27 cellular contexts compared by ENCODE assay signal in genomic region chr1:1340791-1341548, GRCh38. TPM values are rescaled to one million over a fixed set of nuclear protein-coding genes. Genes with fewer than 3 reads are reported as not detected.
DNase-seq lines count a peak whose midpoint lies in the region; ATAC-seq, FAIRE-seq and TF ChIP-seq lines count a peak whose summit lies in the region.
"Had no signal": no experiment of that assay in that cellular context is flagged by ENCODE, and none has a peak within 500 bp of the region (broad histone marks: within the 10 kb centered on the region; RNA-seq: fewer than 3 reads in every experiment).

No MANE protein-coding gene starts in this region.

- no peaks in the 10 kb centered on the region for H3K27me3 Mint-ChIP-seq in activated naive CD4-positive, alpha-beta T cell treated with anti-CD3 and anti-CD28 coated beads, Interleukin-2, amount 10 ng/mL, durations not matched to agents 7 days and 5 days
- no peaks in the 10 kb centered on the region for H3K27me3 Mint-ChIP-seq in nephron progenitor cell (ENCODE audit: low read depth, poor library complexity)
- H3K27me3 Mint-ChIP-seq: CD8-positive, alpha-beta memory T cell; IgD-negative memory B cell had no signal

- WGBS in K562 (ENCODE audit: insufficient coverage, low coverage, missing lambda C conversion rate), result 96% methylated on average over 36 of the region's 36 CpGs
- WGBS in heart left ventricle, 4 donors, result 92 to 93% (median 92%) methylated on average over 36 of the region's 36 CpGs

- no peak for FAIRE-seq in K562 (lab: Jason Lieb, UNC)
- FAIRE-seq: GM18507 had no signal

- TF ChIP-seq CTCF in K562 (IDR thresholded peaks at IDR 0.05 in 2 of 3, conservative IDR thresholded peaks at IDR 0.05 in 1 of 3; ENCODE audit: insufficient read depth in 2 of 3, low read depth in 1 of 3, low read length in 3 of 3) (no peak), nephron progenitor cell (IDR thresholded peaks at IDR 0.05) (no peak), GM20000 (IDR thresholded peaks at IDR 0.05; ENCODE audit: extremely low read depth, missing control alignments) (no peak), heart left ventricle (IDR thresholded peaks at IDR 0.05) (no peak)

- intact Hi-C loops in K562 (cut with micrococcal nuclease), result no loop called here
- intact Hi-C loops in heart left ventricle (cut with DNase I), result no loop called here

- H3K4me3 ChIP-seq in K562, result no peak overlapping the region
- H3K4me3 ChIP-seq in heart left ventricle, result no peak overlapping the region
- H3K4me3 ChIP-seq: GM23248 had no signal

- H3K4me3 Mint-ChIP-seq in activated naive CD4-positive, alpha-beta T cell treated with anti-CD3 and anti-CD28 coated beads, Interleukin-2, amount 10 ng/mL, durations not matched to agents 7 days and 5 days, result no peak overlapping the region
- no peak overlapping the region for H3K4me3 Mint-ChIP-seq in nephron progenitor cell
- H3K4me3 Mint-ChIP-seq: CD14-positive monocyte; CD8-positive, alpha-beta memory T cell had no signal

- in situ Hi-C loops in K562 (cut with MboI), result no loop called here

- ATAC-seq in K562 (no peak), heart left ventricle (no peak)

- H3K27me3 ChIP-seq in K562 (ENCODE audit: control insufficient read depth in 2 of 2, insufficient read depth in 2 of 2, low read length in 2 of 2) (no peaks in the 10 kb centered on the region), heart left ventricle (no peaks in the 10 kb centered on the region)
- H3K27me3 ChIP-seq: BE2C had no signal

- H3K27ac Mint-ChIP-seq in activated naive CD4-positive, alpha-beta T cell treated with anti-CD3 and anti-CD28 coated beads, Interleukin-2, amount 10 ng/mL, durations not matched to agents 7 days and 5 days, result peak overlapping the region; percentile 12
- H3K27ac Mint-ChIP-seq in nephron progenitor cell, result peak overlapping the region; percentile 59

- DNase-seq in activated naive CD4-positive, alpha-beta T cell treated with anti-CD3 and anti-CD28 coated beads, Interleukin-2, amount 10 ng/mL, durations not matched to agents 7 days and 5 days, result no peak
- no peak for DNase-seq in activated naive CD4-positive, alpha-beta T cell (lab: John Stamatoyannopoulos, UW)
- DNase-seq in K562 (ENCODE audit: extremely low read depth in 1 of 4, low spot score in 3 of 4) (no peak), nephron progenitor cell (no peak), GM20000 (ENCODE audit: low spot score) (no peak), heart left ventricle (no peak), AG20443 (ENCODE audit: low spot score) (no peak), SIG-M5 treated with dmso at 0.1 percent for 504 hours (lab: John Stamatoyannopoulos, UW; ENCODE audit: unreplicated experiment) (no peak)
- DNase-seq: BE2C; CD8-positive, alpha-beta memory T cell; DMS153; DND-41; GM23248; H9; NCI-H1048; NCI-H1417; NCI-H1694; NCI-H2081; NCI-H2227 treated with DMSO at 0.1 percent for 48 hours; NCI-H526 treated with DMSO at 0.1 percent for 48 hours; RPMI8226; SHP77 had no signal

- H3K9me3 Mint-ChIP-seq in activated naive CD4-positive, alpha-beta T cell treated with anti-CD3 and anti-CD28 coated beads, Interleukin-2, amount 10 ng/mL, durations not matched to agents 7 days and 5 days, result peaks cover 9% of the 10 kb centered on the region
- H3K9me3 Mint-ChIP-seq in nephron progenitor cell, result no peaks in the 10 kb centered on the region
- H3K9me3 Mint-ChIP-seq: CD8-positive, alpha-beta memory T cell; IgD-negative memory B cell had no signal

- peaks cover 11% of the 10 kb centered on the region for H3K9me1 ChIP-seq in K562 (ENCODE audit: control insufficient read depth, insufficient read depth, low read length)

- POLR2A ChIA-PET in K562 (lab: Yijun Ruan, JAX), result interaction anchor here (0.6 kb wide), 1 partner anchor 35 kb away, joined by 3 read pairs; no protein-coding TSS in a partner anchor

- no peak overlapping the region for H2AFZ ChIP-seq in K562 (ENCODE audit: low read depth, low read length)
- H2AFZ ChIP-seq: GM23248 had no signal

- H3K4me1 ChIP-seq in K562 (replicated peaks in 1 of 2; ENCODE audit: control insufficient read depth in 2 of 2, insufficient read depth in 2 of 2, low read length in 2 of 2) (peaks cover 7 to 88% of the 10 kb centered on the region in 2 experiments; a peak in 3 of 5 replicates), heart left ventricle (peaks cover 0 to 31% (median 13%) of the 10 kb centered on the region in 12 donors)
- H3K4me1 ChIP-seq: BE2C had no signal

- no peak for TF ChIP-seq EP300 in K562 (IDR thresholded peaks at IDR 0.05; ENCODE audit: low read length)

- H3K36me3 ChIP-seq in K562 (ENCODE audit: control insufficient read depth, insufficient read depth, low read length), result peaks cover 82% of the 10 kb centered on the region; the same call in 2 of the 3 replicates
- H3K36me3 ChIP-seq in heart left ventricle, result peaks cover 0 to 54% (median 41%) of the 10 kb centered on the region in 9 donors

- no peaks in the 10 kb centered on the region for H3K4me1 Mint-ChIP-seq in activated naive CD4-positive, alpha-beta T cell treated with anti-CD3 and anti-CD28 coated beads, Interleukin-2, amount 10 ng/mL, durations not matched to agents 7 days and 5 days
- no peaks in the 10 kb centered on the region for H3K4me1 Mint-ChIP-seq in nephron progenitor cell
- H3K4me1 Mint-ChIP-seq: CD14-positive monocyte, H9, IgD-negative memory B cell had no signal

- H3K9me3 ChIP-seq in K562 (replicated peaks; ENCODE audit: control insufficient read depth, insufficient read depth, low read depth, low read length) (peaks cover 2% of the 10 kb centered on the region; the same call in 1 of the 2 replicates), heart left ventricle (no peaks in the 10 kb centered on the region)
- H3K9me3 ChIP-seq: BE2C had no signal

- CTCF ChIA-PET in activated naive CD4-positive, alpha-beta T cell treated with anti-CD3 and anti-CD28 coated beads, Interleukin-2, amount 10 ng/mL, durations not matched to agents 7 days and 5 days (lab: Charles Lee), result no interaction called here
- CTCF ChIA-PET in K562 (lab: Yijun Ruan, JAX; ENCODE audit: low intra/inter-chr PET ratio), result no interaction called here

- H3K79me2 ChIP-seq in K562 (ENCODE audit: control insufficient read depth, insufficient read depth, low read length), result peaks cover 34% of the 10 kb centered on the region

- H4K20me1 ChIP-seq in K562 (replicated peaks; ENCODE audit: control insufficient read depth, insufficient read depth, low read length), result peaks cover 33% of the 10 kb centered on the region; the same call in 1 of the 2 replicates

- H3K27ac ChIP-seq in K562 (ENCODE audit: extremely low read depth, low read depth, low read length) (no peak overlapping the region), heart left ventricle (no peak overlapping the region)
- H3K27ac ChIP-seq: 22Rv1, GM23248 had no signal

- no peak overlapping the region for H3K4me2 ChIP-seq in K562 (ENCODE audit: insufficient read depth, low read length)

- H3K9ac ChIP-seq in K562 (ENCODE audit: insufficient read depth in 1 of 2, low read depth in 2 of 2, low read length in 2 of 2), result no peak overlapping the region
- H3K9ac ChIP-seq: GM23248 had no signal

- peaks cover 21% of the 10 kb centered on the region for H3K36me3 Mint-ChIP-seq in activated naive CD4-positive, alpha-beta T cell treated with anti-CD3 and anti-CD28 coated beads, Interleukin-2, amount 10 ng/mL, durations not matched to agents 7 days and 5 days
- H3K36me3 Mint-ChIP-seq in nephron progenitor cell (ENCODE audit: low read depth), result peaks cover 12% of the 10 kb centered on the region

- no TSS peak for BruUV-seq in K562 (replicated peaks; lab: Mats Ljungman, UMichigan)

- TF ChIP-seq POLR2A in K562 (conservative IDR thresholded peaks at IDR 0.05), result 0 out of 2 replicates have a peak, but pooled peaks have one; percentile 40
- TF ChIP-seq POLR2A in heart left ventricle (IDR thresholded peaks at IDR 0.05), result no peak

- TF ChIP-seq RAD21 in K562 (CRISPR knock-in tag; conservative IDR thresholded peaks at IDR 0.05 in 1 of 2, IDR thresholded peaks at IDR 0.05 in 1 of 2), result no peak

RNA-seq across cellular contexts. Expression of gene DVL1, which starts 8.2 kb away (rescaled TPM):
- 53.3 and 207 TPM in 2 replicates for total RNA-seq in K562 (2011; cell fraction: chromatin; rRNA removed; ENCODE audit: low replicate concordance)
- 213 and 235 TPM in 2 replicates for total RNA-seq in K562 (2011; cell fraction: nucleolus; rRNA removed)
- total RNA-seq in K562 (2011; cell fraction: nucleoplasm; rRNA removed), result 85.9 and 103 TPM in 2 replicates
- total RNA-seq in K562 (2014; rRNA removed), result 135 and 143 TPM in 2 replicates
- total RNA-seq in K562 (2014; rRNA removed; fragmentation: Illumina TruSeq; extraction: Trizol), result 3.5 and 6.3 TPM in 2 replicates
- 50.9 and 51.7 TPM in 2 replicates for total RNA-seq in K562 (2015; rRNA removed; fragmentation: Illumina TruSeq; extraction: Trizol)
- total RNA-seq in K562 (2021), result 106 and 118 TPM in 2 replicates
- 24.3 and 42.1 TPM in 2 replicates for polyA plus RNA-seq in K562 (2011; rRNA removed)
- polyA plus RNA-seq in K562 (2011; cell fraction: cytosol; rRNA removed), result 39.8 and 107 TPM in 2 replicates
- 353 and 531 TPM in 2 replicates for polyA plus RNA-seq in K562 (2011; cell fraction: nucleus; rRNA removed)
- 65.5 and 75.0 TPM in 2 replicates for polyA plus RNA-seq in K562 (2012)
- polyA plus RNA-seq in K562 (2014; fragmentation: Illumina TruSeq; extraction: Trizol), result 13.9 and 43.4 TPM in 2 replicates
- under 1 TPM; 0.62 to 0.63 TPM for polyA plus RNA-seq in K562 (2014; fragmentation: Nextera tagmentation; extraction: Ambion mirVana)
- 119 and 136 TPM in 2 replicates for polyA plus RNA-seq in K562 (2014; rRNA removed)
- 5.6 and 11.7 TPM in 2 replicates for polyA minus RNA-seq in K562 (2011; rRNA and poly(A)+ RNA removed)
- polyA minus RNA-seq in K562 (2011; cell fraction: cytosol; rRNA and poly(A)+ RNA removed), result 32.9 and 47.2 TPM in 2 replicates
- polyA minus RNA-seq in K562 (2011; cell fraction: nucleus; rRNA and poly(A)+ RNA removed), result 69.3 and 81.9 TPM in 2 replicates
- 100 to 1,000 TPM in 3 of 9 donors, 10 to 100 TPM in 6; 75.3 to 177 (median 85.3) TPM for total RNA-seq in heart left ventricle
- polyA plus RNA-seq in heart left ventricle, result 100 to 1,000 TPM; 110 to 129 TPM

RNA-seq across cellular contexts. Expression of gene TAS1R3, which starts 9.9 kb away (rescaled TPM):
- total RNA-seq in K562 (2011; cell fraction: chromatin; rRNA removed; ENCODE audit: low replicate concordance), result 0.19 and 0.58 TPM in 2 replicates
- total RNA-seq in K562 (2011; cell fraction: nucleolus; rRNA removed), result 0.53 and 0.67 TPM in 2 replicates
- 0.15 and 0.23 TPM in 2 replicates for total RNA-seq in K562 (2011; cell fraction: nucleoplasm; rRNA removed)
- total RNA-seq in K562 (2014; rRNA removed) (0.12 TPM in 1 of 2 replicates, not detected in the other), K562 (2014; rRNA removed; fragmentation: Illumina TruSeq; extraction: Trizol) (not detected in 2 replicates), K562 (2015; rRNA removed; fragmentation: Illumina TruSeq; extraction: Trizol) (0.04 TPM in 1 of 2 replicates, not detected in the other), K562 (2021) (0.07 and 0.09 TPM in 2 replicates), heart left ventricle (under 1 TPM; 0.21 to 0.80 (median 0.38) TPM)
- polyA plus RNA-seq in K562 (2011; rRNA removed) (0.05 TPM in 1 of 2 replicates, not detected in the other), K562 (2014; fragmentation: Illumina TruSeq; extraction: Trizol) (not detected in 2 replicates), K562 (2014; fragmentation: Nextera tagmentation; extraction: Ambion mirVana) (not detected), K562 (2014; rRNA removed) (0.03 and 0.13 TPM in 2 replicates), heart left ventricle (1 to 10 TPM in 1 of 2 donors, under 1 TPM in 1; 0.24 to 1.3 TPM)
- 0.03 and 0.06 TPM in 2 replicates for polyA plus RNA-seq in K562 (2011; cell fraction: cytosol; rRNA removed)
- polyA plus RNA-seq in K562 (2011; cell fraction: nucleus; rRNA removed), result 0.25 and 0.31 TPM in 2 replicates
- polyA plus RNA-seq in K562 (2012), result 0.26 and 0.37 TPM in 2 replicates
- polyA minus RNA-seq in K562 (2011; rRNA and poly(A)+ RNA removed), result not detected in 2 replicates
- not detected in 2 replicates for polyA minus RNA-seq in K562 (2011; cell fraction: cytosol; rRNA and poly(A)+ RNA removed)
- 0.13 and 0.22 TPM in 2 replicates for polyA minus RNA-seq in K562 (2011; cell fraction: nucleus; rRNA and poly(A)+ RNA removed)
- polyA plus RNA-seq: CD14-positive monocyte, GM23248 had no signal

RNA-seq across cellular contexts. Expression of gene CPTP, which starts 16.4 kb away (rescaled TPM):
- 3.4 and 22.1 TPM in 2 replicates for total RNA-seq in K562 (2011; cell fraction: chromatin; rRNA removed; ENCODE audit: low replicate concordance)
- 31.8 and 32.0 TPM in 2 replicates for total RNA-seq in K562 (2011; cell fraction: nucleolus; rRNA removed)
- 11.2 and 13.9 TPM in 2 replicates for total RNA-seq in K562 (2011; cell fraction: nucleoplasm; rRNA removed)
- 21.6 and 33.4 TPM in 2 replicates for total RNA-seq in K562 (2014; rRNA removed)
- total RNA-seq in K562 (2014; rRNA removed; fragmentation: Illumina TruSeq; extraction: Trizol), result 3.0 and 3.5 TPM in 2 replicates
- total RNA-seq in K562 (2015; rRNA removed; fragmentation: Illumina TruSeq; extraction: Trizol), result 8.4 and 10.1 TPM in 2 replicates
- total RNA-seq in K562 (2021), result 25.4 and 25.8 TPM in 2 replicates
- 3.5 and 5.7 TPM in 2 replicates for polyA plus RNA-seq in K562 (2011; rRNA removed)
- polyA plus RNA-seq in K562 (2011; cell fraction: cytosol; rRNA removed), result 7.2 and 32.1 TPM in 2 replicates
- 5.6 and 10.3 TPM in 2 replicates for polyA plus RNA-seq in K562 (2011; cell fraction: nucleus; rRNA removed)
- 14.5 and 17.3 TPM in 2 replicates for polyA plus RNA-seq in K562 (2012)
- polyA plus RNA-seq in K562 (2014; fragmentation: Illumina TruSeq; extraction: Trizol), result 2.7 and 9.1 TPM in 2 replicates
- under 1 TPM; 0.11 to 0.20 TPM for polyA plus RNA-seq in K562 (2014; fragmentation: Nextera tagmentation; extraction: Ambion mirVana)
- polyA plus RNA-seq in K562 (2014; rRNA removed), result 12.4 and 12.9 TPM in 2 replicates
- 2.1 and 2.4 TPM in 2 replicates for polyA minus RNA-seq in K562 (2011; rRNA and poly(A)+ RNA removed)
- polyA minus RNA-seq in K562 (2011; cell fraction: cytosol; rRNA and poly(A)+ RNA removed), result 9.2 and 12.1 TPM in 2 replicates
- 14.0 and 17.8 TPM in 2 replicates for polyA minus RNA-seq in K562 (2011; cell fraction: nucleus; rRNA and poly(A)+ RNA removed)
- total RNA-seq in heart left ventricle, result 100 to 1,000 TPM in 2 of 9 donors, 10 to 100 TPM in 7; 50.7 to 220 (median 72.4) TPM
- 100 to 1,000 TPM in 1 of 2 donors, 10 to 100 TPM in 1; 57.6 to 226 TPM for polyA plus RNA-seq in heart left ventricle

RNA-seq across cellular contexts. Expression of gene INTS11, which starts 16.5 kb away (rescaled TPM):
- total RNA-seq in K562 (2011; cell fraction: chromatin; rRNA removed; ENCODE audit: low replicate concordance), result 317 and 866 TPM in 2 replicates
- total RNA-seq in K562 (2011; cell fraction: nucleolus; rRNA removed), result 565 and 578 TPM in 2 replicates
- total RNA-seq in K562 (2011; cell fraction: nucleoplasm; rRNA removed), result 402 and 440 TPM in 2 replicates
- 151 and 179 TPM in 2 replicates for total RNA-seq in K562 (2014; rRNA removed)
- 62.1 and 77.4 TPM in 2 replicates for total RNA-seq in K562 (2014; rRNA removed; fragmentation: Illumina TruSeq; extraction: Trizol)
- 85.4 and 88.8 TPM in 2 replicates for total RNA-seq in K562 (2015; rRNA removed; fragmentation: Illumina TruSeq; extraction: Trizol)
- 153 and 164 TPM in 2 replicates for total RNA-seq in K562 (2021)
- 110 and 164 TPM in 2 replicates for polyA plus RNA-seq in K562 (2011; rRNA removed)
- 195 and 300 TPM in 2 replicates for polyA plus RNA-seq in K562 (2011; cell fraction: cytosol; rRNA removed)
- 663 and 798 TPM in 2 replicates for polyA plus RNA-seq in K562 (2011; cell fraction: nucleus; rRNA removed)
- 151 and 204 TPM in 2 replicates for polyA plus RNA-seq in K562 (2012)
- 143 and 151 TPM in 2 replicates for polyA plus RNA-seq in K562 (2014; fragmentation: Illumina TruSeq; extraction: Trizol)
- polyA plus RNA-seq in K562 (2014; fragmentation: Nextera tagmentation; extraction: Ambion mirVana), result 10 to 100 TPM in 1 of 2 experiments, 1 to 10 TPM in 1; 3.6 to 11.8 TPM
- polyA plus RNA-seq in K562 (2014; rRNA removed), result 183 TPM in 2 replicates
- polyA minus RNA-seq in K562 (2011; rRNA and poly(A)+ RNA removed), result 68.4 and 103 TPM in 2 replicates
- 79.6 and 101 TPM in 2 replicates for polyA minus RNA-seq in K562 (2011; cell fraction: cytosol; rRNA and poly(A)+ RNA removed)
- 108 and 123 TPM in 2 replicates for polyA minus RNA-seq in K562 (2011; cell fraction: nucleus; rRNA and poly(A)+ RNA removed)
- 10 to 100 TPM; 46.8 to 91.3 (median 67.6) TPM for total RNA-seq in heart left ventricle
- 100 to 1,000 TPM in 1 of 2 donors, 10 to 100 TPM in 1; 81.7 to 117 TPM for polyA plus RNA-seq in heart left ventricle

RNA-seq across cellular contexts. Expression of gene MXRA8, which starts 17.4 kb away (rescaled TPM):
- 12.2 and 30.9 TPM in 2 replicates for total RNA-seq in K562 (2011; cell fraction: chromatin; rRNA removed; ENCODE audit: low replicate concordance)
- 39.7 and 42.5 TPM in 2 replicates for total RNA-seq in K562 (2011; cell fraction: nucleolus; rRNA removed)
- 29.8 and 30.7 TPM in 2 replicates for total RNA-seq in K562 (2011; cell fraction: nucleoplasm; rRNA removed)
- total RNA-seq in K562 (2014; rRNA removed) (7.3 and 12.4 TPM in 2 replicates), K562 (2014; rRNA removed; fragmentation: Illumina TruSeq; extraction: Trizol) (2.1 and 2.7 TPM in 2 replicates), K562 (2015; rRNA removed; fragmentation: Illumina TruSeq; extraction: Trizol) (4.8 and 5.5 TPM in 2 replicates), K562 (2021) (9.1 and 10.8 TPM in 2 replicates), heart left ventricle (10 to 100 TPM; 10.5 to 49.3 (median 20.0) TPM)
- polyA plus RNA-seq in K562 (2011; rRNA removed) (2.9 and 9.0 TPM in 2 replicates), K562 (2014; fragmentation: Illumina TruSeq; extraction: Trizol) (6.3 and 9.2 TPM in 2 replicates), K562 (2014; fragmentation: Nextera tagmentation; extraction: Ambion mirVana) (under 1 TPM; 0.66 to 0.83 TPM), K562 (2014; rRNA removed) (11.3 and 13.1 TPM in 2 replicates), heart left ventricle (10 to 100 TPM; 17.7 to 19.5 TPM)
- 4.0 and 38.2 TPM in 2 replicates for polyA plus RNA-seq in K562 (2011; cell fraction: cytosol; rRNA removed)
- polyA plus RNA-seq in K562 (2011; cell fraction: nucleus; rRNA removed), result 18.3 and 101 TPM in 2 replicates
- polyA plus RNA-seq in K562 (2012), result 13.9 and 20.4 TPM in 2 replicates
- 0.75 and 3.0 TPM in 2 replicates for polyA minus RNA-seq in K562 (2011; rRNA and poly(A)+ RNA removed)
- polyA minus RNA-seq in K562 (2011; cell fraction: cytosol; rRNA and poly(A)+ RNA removed), result 2.1 and 10.7 TPM in 2 replicates
- 1.4 and 8.2 TPM in 2 replicates for polyA minus RNA-seq in K562 (2011; cell fraction: nucleus; rRNA and poly(A)+ RNA removed)
- total RNA-seq: NCI-H460 had no signal
- polyA plus RNA-seq: CD14-positive monocyte, IgD-negative memory B cell had no signal
